Comparison of ENCODE assay signal across 1 cellular context in the genomic region with DNA sequence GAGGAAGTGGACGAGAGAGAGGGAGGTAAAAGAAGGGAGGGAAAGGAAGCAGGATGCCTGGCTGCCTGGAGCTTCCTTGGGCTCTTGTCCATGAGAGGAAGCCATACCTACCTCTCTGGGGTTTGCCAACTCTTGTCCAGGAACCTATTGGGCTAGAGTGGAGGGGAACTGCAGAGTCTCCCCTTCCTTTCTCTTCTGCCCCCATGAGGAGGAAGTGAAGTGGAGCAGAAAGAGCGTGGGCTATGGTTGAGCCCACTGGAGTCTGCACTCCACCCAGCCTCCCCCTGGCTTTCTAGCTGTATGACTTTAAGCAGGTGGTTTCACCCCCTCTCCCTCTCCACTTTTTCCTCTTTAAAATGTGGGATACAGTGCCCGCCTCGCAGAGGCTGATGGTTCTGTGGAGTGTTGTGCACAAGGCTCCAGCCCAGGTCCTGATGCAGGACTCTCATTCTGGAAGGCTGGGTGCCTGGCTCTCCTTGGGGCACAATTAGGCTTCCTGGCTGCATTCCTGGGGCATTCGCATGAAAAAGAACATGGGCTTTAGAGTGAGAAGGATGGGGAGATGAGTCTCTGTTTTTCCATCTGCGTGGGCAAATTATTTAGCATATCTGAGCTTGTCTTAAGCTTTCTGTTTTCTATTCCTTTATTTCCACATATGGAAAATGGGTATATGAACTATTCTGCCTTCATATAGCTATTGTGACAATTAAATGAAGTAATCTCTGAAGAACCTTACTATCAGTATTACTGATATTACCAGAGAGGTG.
TF ChIP-seq lines count a peak whose summit lies in the region.

No MANE protein-coding gene starts in this region.

TF ChIP-seq in HepG2, 621 proteins besides CTCF, POLR2A, EP300 and RAD21 (continued from another document and continues in another):
- TF ChIP-seq, protein P1, sequence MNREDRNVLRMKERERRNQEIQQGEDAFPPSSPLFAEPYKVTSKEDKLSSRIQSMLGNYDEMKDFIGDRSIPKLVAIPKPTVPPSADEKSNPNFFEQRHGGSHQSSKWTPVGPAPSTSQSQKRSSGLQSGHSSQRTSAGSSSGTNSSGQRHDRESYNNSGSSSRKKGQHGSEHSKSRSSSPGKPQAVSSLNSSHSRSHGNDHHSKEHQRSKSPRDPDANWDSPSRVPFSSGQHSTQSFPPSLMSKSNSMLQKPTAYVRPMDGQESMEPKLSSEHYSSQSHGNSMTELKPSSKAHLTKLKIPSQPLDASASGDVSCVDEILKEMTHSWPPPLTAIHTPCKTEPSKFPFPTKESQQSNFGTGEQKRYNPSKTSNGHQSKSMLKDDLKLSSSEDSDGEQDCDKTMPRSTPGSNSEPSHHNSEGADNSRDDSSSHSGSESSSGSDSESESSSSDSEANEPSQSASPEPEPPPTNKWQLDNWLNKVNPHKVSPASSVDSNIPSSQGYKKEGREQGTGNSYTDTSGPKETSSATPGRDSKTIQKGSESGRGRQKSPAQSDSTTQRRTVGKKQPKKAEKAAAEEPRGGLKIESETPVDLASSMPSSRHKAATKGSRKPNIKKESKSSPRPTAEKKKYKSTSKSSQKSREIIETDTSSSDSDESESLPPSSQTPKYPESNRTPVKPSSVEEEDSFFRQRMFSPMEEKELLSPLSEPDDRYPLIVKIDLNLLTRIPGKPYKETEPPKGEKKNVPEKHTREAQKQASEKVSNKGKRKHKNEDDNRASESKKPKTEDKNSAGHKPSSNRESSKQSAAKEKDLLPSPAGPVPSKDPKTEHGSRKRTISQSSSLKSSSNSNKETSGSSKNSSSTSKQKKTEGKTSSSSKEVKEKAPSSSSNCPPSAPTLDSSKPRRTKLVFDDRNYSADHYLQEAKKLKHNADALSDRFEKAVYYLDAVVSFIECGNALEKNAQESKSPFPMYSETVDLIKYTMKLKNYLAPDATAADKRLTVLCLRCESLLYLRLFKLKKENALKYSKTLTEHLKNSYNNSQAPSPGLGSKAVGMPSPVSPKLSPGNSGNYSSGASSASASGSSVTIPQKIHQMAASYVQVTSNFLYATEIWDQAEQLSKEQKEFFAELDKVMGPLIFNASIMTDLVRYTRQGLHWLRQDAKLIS (CRISPR knock-in tag; IDR thresholded peaks at IDR 0.05): peak; percentile 28; the same call in 1 of the 2 replicates
- TF ChIP-seq KDM5B (CRISPR knock-in tag; IDR thresholded peaks at IDR 0.05; ENCODE audit: borderline replicate concordance): peak; percentile 13; the same call in 1 of the 2 replicates
- TF ChIP-seq, protein P2, sequence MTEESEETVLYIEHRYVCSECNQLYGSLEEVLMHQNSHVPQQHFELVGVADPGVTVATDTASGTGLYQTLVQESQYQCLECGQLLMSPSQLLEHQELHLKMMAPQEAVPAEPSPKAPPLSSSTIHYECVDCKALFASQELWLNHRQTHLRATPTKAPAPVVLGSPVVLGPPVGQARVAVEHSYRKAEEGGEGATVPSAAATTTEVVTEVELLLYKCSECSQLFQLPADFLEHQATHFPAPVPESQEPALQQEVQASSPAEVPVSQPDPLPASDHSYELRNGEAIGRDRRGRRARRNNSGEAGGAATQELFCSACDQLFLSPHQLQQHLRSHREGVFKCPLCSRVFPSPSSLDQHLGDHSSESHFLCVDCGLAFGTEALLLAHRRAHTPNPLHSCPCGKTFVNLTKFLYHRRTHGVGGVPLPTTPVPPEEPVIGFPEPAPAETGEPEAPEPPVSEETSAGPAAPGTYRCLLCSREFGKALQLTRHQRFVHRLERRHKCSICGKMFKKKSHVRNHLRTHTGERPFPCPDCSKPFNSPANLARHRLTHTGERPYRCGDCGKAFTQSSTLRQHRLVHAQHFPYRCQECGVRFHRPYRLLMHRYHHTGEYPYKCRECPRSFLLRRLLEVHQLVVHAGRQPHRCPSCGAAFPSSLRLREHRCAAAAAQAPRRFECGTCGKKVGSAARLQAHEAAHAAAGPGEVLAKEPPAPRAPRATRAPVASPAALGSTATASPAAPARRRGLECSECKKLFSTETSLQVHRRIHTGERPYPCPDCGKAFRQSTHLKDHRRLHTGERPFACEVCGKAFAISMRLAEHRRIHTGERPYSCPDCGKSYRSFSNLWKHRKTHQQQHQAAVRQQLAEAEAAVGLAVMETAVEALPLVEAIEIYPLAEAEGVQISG (CRISPR knock-in tag; IDR thresholded peaks at IDR 0.05): peak; percentile 64
- TF ChIP-seq SAFB2 (CRISPR knock-in tag; IDR thresholded peaks at IDR 0.05; ENCODE audit: borderline replicate concordance, low read depth): 0 out of 2 replicates have a peak, but pooled peaks have one; percentile 71
- TF ChIP-seq, protein P3, sequence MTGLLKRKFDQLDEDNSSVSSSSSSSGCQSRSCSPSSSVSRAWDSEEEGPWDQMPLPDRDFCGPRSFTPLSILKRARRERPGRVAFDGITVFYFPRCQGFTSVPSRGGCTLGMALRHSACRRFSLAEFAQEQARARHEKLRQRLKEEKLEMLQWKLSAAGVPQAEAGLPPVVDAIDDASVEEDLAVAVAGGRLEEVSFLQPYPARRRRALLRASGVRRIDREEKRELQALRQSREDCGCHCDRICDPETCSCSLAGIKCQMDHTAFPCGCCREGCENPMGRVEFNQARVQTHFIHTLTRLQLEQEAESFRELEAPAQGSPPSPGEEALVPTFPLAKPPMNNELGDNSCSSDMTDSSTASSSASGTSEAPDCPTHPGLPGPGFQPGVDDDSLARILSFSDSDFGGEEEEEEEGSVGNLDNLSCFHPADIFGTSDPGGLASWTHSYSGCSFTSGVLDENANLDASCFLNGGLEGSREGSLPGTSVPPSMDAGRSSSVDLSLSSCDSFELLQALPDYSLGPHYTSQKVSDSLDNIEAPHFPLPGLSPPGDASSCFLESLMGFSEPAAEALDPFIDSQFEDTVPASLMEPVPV (CRISPR knock-in tag; IDR thresholded peaks at IDR 0.05): no peak
- TF ChIP-seq ZNF274 (CRISPR knock-in tag; IDR thresholded peaks at IDR 0.05): no peak
- TF ChIP-seq TCF12 (IDR thresholded peaks at IDR 0.05): no peak
- TF ChIP-seq TCF12 (CRISPR knock-in tag; IDR thresholded peaks at IDR 0.05): no peak
- TF ChIP-seq ZNF616 (CRISPR knock-in tag; IDR thresholded peaks at IDR 0.05; ENCODE audit: low read depth): peak; percentile 17; the same call in 1 of the 2 replicates
- TF ChIP-seq ZNF687 (CRISPR knock-in tag; IDR thresholded peaks at IDR 0.05): peak; percentile 55; the same call in 1 of the 2 replicates
- TF ChIP-seq, protein P4, sequence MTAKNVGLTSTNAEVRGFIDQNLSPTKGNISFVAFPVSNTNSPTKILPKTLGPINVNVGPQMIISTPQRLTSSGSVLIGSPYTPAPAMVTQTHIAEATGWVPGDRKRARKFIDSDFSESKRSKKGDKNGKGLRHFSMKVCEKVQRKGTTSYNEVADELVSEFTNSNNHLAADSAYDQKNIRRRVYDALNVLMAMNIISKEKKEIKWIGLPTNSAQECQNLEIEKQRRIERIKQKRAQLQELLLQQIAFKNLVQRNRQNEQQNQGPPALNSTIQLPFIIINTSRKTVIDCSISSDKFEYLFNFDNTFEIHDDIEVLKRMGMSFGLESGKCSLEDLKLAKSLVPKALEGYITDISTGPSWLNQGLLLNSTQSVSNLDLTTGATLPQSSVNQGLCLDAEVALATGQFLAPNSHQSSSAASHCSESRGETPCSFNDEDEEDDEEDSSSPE (CRISPR knock-in tag; IDR thresholded peaks at IDR 0.05): 0 out of 2 replicates have a peak, but pooled peaks have one; percentile 11
- TF ChIP-seq MIER3 (CRISPR knock-in tag; IDR thresholded peaks at IDR 0.05; ENCODE audit: borderline replicate concordance): no peak
- TF ChIP-seq ZNF383 (CRISPR knock-in tag; IDR thresholded peaks at IDR 0.05; ENCODE audit: borderline replicate concordance): no peak
- TF ChIP-seq HOXD1 (CRISPR knock-in tag; IDR thresholded peaks at IDR 0.05): no peak; the same call in 1 of the 2 replicates
- TF ChIP-seq ISL2 (CRISPR knock-in tag; IDR thresholded peaks at IDR 0.05): no peak
- TF ChIP-seq IRF1 (CRISPR knock-in tag; IDR thresholded peaks at IDR 0.05; ENCODE audit: low read depth): no peak
- peak; percentile 20 for TF ChIP-seq JARID2 (CRISPR knock-in tag; IDR thresholded peaks at IDR 0.05; ENCODE audit: insufficient replicate concordance)
- no peak; the same call in 1 of the 2 replicates for TF ChIP-seq MED1 (CRISPR knock-in tag; IDR thresholded peaks at IDR 0.05)
- TF ChIP-seq POLR2G (IDR thresholded peaks at IDR 0.05; ENCODE audit: low read depth, low read length): peak; percentile 15; the same call in 1 of the 2 replicates
- TF ChIP-seq ZNF501 (CRISPR knock-in tag; IDR thresholded peaks at IDR 0.05): peak; percentile 48; the same call in 1 of the 2 replicates
- no peak for TF ChIP-seq YY1 (IDR thresholded peaks at IDR 0.05; ENCODE audit: insufficient read depth, insufficient replicate concordance, low read depth, low read length)
- no peak for TF ChIP-seq TP53 (CRISPR knock-in tag; conservative IDR thresholded peaks at IDR 0.05)
- no peak for TF ChIP-seq SATB2 (CRISPR knock-in tag; IDR thresholded peaks at IDR 0.05)
- TF ChIP-seq ZNF12 (CRISPR knock-in tag; IDR thresholded peaks at IDR 0.05): no peak
- TF ChIP-seq NCOA5 (CRISPR knock-in tag; IDR thresholded peaks at IDR 0.05): no peak
- TF ChIP-seq ZNF430 (CRISPR knock-in tag; IDR thresholded peaks at IDR 0.05): no peak
- no peak for TF ChIP-seq GRHL1 (CRISPR knock-in tag; conservative IDR thresholded peaks at IDR 0.05)
- 0 out of 2 replicates have a peak, but pooled peaks have one; percentile 10 for TF ChIP-seq PAF1 (CRISPR knock-in tag; IDR thresholded peaks at IDR 0.05)
- TF ChIP-seq GLI4 (CRISPR knock-in tag; IDR thresholded peaks at IDR 0.05; ENCODE audit: borderline replicate concordance): no peak
- 0 out of 2 replicates have a peak, but pooled peaks have one; percentile 35 for TF ChIP-seq GTF3A (CRISPR knock-in tag; conservative IDR thresholded peaks at IDR 0.05)
- 0 out of 2 replicates have a peak, but pooled peaks have one; percentile 11 for TF ChIP-seq CCDC6 (CRISPR knock-in tag; IDR thresholded peaks at IDR 0.05)
- TF ChIP-seq, protein P5, sequence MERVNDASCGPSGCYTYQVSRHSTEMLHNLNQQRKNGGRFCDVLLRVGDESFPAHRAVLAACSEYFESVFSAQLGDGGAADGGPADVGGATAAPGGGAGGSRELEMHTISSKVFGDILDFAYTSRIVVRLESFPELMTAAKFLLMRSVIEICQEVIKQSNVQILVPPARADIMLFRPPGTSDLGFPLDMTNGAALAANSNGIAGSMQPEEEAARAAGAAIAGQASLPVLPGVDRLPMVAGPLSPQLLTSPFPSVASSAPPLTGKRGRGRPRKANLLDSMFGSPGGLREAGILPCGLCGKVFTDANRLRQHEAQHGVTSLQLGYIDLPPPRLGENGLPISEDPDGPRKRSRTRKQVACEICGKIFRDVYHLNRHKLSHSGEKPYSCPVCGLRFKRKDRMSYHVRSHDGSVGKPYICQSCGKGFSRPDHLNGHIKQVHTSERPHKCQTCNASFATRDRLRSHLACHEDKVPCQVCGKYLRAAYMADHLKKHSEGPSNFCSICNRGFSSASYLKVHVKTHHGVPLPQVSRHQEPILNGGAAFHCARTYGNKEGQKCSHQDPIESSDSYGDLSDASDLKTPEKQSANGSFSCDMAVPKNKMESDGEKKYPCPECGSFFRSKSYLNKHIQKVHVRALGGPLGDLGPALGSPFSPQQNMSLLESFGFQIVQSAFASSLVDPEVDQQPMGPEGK (CRISPR knock-in tag; IDR thresholded peaks at IDR 0.05): peak; percentile 23; the same call in 1 of the 2 replicates
- TF ChIP-seq RBM22 (optimal IDR thresholded peaks at IDR 0.05; ENCODE audit: low read length): peak; percentile 91
- TF ChIP-seq SMYD3 (CRISPR knock-in tag; IDR thresholded peaks at IDR 0.05): no peak
- TF ChIP-seq ZNF629 (CRISPR knock-in tag; conservative IDR thresholded peaks at IDR 0.05): peak; percentile 95
- TF ChIP-seq MBNL3 (CRISPR knock-in tag; conservative IDR thresholded peaks at IDR 0.05): 0 out of 2 replicates have a peak, but pooled peaks have one; percentile 20
- TF ChIP-seq RBFOX2 (IDR thresholded peaks at IDR 0.05; ENCODE audit: low read depth, low read length): 0 out of 2 replicates have a peak, but pooled peaks have one; percentile 15
- no peak for TF ChIP-seq SNAI1 (CRISPR knock-in tag; IDR thresholded peaks at IDR 0.05; ENCODE audit: borderline replicate concordance)
- no peak for TF ChIP-seq ZNF607 (CRISPR knock-in tag; IDR thresholded peaks at IDR 0.05; ENCODE audit: borderline replicate concordance)
